8 cellular contexts compared by ENCODE assay signal in the genomic region with DNA sequence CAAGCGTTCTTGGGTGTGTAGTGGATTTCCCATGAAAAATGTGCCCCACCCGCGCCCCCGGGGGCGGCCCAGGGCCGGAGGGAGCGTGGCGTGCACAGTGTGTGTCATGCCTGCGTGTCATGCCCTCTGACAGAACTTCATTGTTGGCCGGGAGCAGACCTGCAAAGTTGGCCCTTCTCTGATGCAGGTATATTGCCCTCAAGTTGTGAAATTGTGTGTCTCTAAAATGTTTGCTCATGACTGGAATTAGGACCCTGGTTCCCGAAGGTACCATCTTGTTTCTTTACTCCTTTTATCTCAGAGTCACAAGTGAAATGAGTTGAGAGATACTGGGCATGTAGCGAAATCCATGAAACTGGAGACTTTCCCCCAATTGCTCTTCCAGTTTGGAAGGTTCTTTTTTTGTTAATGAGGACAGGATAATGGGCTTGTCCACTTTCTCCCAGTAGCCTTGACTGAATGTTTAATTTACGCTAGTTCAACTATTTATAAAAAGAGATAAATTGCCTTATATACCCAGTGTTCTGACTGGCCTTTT.
DNase-seq lines count a peak whose midpoint lies in the region; ATAC-seq and TF ChIP-seq lines count a peak whose summit lies in the region.

No MANE protein-coding gene starts in this region.

- peak; percentile 5 for ATAC-seq in HG03378 (IDR thresholded peaks at IDR 0.05; ENCODE audit: unreplicated experiment)
- ATAC-seq in GM19023 (IDR thresholded peaks at IDR 0.05; ENCODE audit: unreplicated experiment) = no peak

- H3K27ac ChIP-seq in caudate nucleus (ENCODE audit: low read depth, low read length) = peak overlapping the region; percentile 90

- DNase-seq in GM13976 (ENCODE audit: low spot score) = peak; percentile 49
- DNase-seq in T-helper 9 cell = peak; percentile 25
- DNase-seq in caudate nucleus (lab: John Stamatoyannopoulos, UW) = peak in 15 of 61 donors; percentile 17 to 62 (median 47)
- DNase-seq in left kidney (ENCODE audit: low read depth, low spot score) = peak; percentile 49
- peak; percentile 47 to 61 for DNase-seq in stimulated activated CD4-positive, alpha-beta T cell treated with anti-CD3 and anti-CD28 coated beads, Interleukin-4, amount 100 ng/mL, for 4 hours
- no peak for DNase-seq in NCI-H1105 treated with DMSO at 0.1 percent for 48 hours (lab: John Stamatoyannopoulos, UW)

- in situ Hi-C loops in GM13976 (cut with MboI; ENCODE audit: low sequenced_read_pairs, unreplicated experiment) = no loop called here

- no peak for TF ChIP-seq CTCF in GM13976 (IDR thresholded peaks at IDR 0.05; ENCODE audit: borderline replicate concordance, control extremely low read depth, extremely low read depth, insufficient read depth, missing control alignments)
